1 cellular context compared by ENCODE assay signal in the genomic region with DNA sequence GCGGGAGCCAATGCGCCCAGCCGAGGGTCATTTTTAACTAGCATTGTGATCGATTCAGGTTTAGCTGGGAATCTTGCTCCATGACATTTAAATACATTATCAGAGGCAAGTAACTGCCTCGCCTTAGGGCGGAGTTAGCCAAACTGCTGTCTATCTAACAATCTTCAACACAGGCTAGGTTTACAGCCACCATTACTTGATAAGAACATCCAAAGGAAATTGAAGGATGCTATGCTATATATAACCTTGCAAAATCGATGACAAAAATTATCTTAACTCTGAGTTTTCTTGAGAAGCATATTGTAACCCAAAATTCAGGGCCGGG.
TF ChIP-seq lines count a peak whose summit lies in the region.

No MANE protein-coding gene starts in this region.

TF ChIP-seq in HepG2, 621 proteins besides CTCF, POLR2A, EP300 and RAD21 (continued from another document):
- TF ChIP-seq, protein P1, sequence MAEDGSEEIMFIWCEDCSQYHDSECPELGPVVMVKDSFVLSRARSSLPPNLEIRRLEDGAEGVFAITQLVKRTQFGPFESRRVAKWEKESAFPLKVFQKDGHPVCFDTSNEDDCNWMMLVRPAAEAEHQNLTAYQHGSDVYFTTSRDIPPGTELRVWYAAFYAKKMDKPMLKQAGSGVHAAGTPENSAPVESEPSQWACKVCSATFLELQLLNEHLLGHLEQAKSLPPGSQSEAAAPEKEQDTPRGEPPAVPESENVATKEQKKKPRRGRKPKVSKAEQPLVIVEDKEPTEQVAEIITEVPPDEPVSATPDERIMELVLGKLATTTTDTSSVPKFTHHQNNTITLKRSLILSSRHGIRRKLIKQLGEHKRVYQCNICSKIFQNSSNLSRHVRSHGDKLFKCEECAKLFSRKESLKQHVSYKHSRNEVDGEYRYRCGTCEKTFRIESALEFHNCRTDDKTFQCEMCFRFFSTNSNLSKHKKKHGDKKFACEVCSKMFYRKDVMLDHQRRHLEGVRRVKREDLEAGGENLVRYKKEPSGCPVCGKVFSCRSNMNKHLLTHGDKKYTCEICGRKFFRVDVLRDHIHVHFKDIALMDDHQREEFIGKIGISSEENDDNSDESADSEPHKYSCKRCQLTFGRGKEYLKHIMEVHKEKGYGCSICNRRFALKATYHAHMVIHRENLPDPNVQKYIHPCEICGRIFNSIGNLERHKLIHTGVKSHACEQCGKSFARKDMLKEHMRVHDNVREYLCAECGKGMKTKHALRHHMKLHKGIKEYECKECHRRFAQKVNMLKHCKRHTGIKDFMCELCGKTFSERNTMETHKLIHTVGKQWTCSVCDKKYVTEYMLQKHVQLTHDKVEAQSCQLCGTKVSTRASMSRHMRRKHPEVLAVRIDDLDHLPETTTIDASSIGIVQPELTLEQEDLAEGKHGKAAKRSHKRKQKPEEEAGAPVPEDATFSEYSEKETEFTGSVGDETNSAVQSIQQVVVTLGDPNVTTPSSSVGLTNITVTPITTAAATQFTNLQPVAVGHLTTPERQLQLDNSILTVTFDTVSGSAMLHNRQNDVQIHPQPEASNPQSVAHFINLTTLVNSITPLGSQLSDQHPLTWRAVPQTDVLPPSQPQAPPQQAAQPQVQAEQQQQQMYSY (CRISPR knock-in tag; IDR thresholded peaks at IDR 0.05) = no peak
TF ChIP-seq in HepG2: peak in this region for 0.
